Comparison of ENCODE assay signal across 7 cellular contexts in genomic region chr11:26541870-26542269, GRCh38. TPM values are rescaled to one million over a fixed set of nuclear protein-coding genes. Genes with fewer than 3 reads are reported as not detected.
"Had no signal": no experiment of that assay in that cellular context is flagged by ENCODE, and none has a peak within 500 bp of the region (broad histone marks: within the 10 kb centered on the region; RNA-seq: fewer than 3 reads in every experiment).

No MANE protein-coding gene starts in this region.

- ATAC-seq: GM23338, K562 had no signal

- H2AFZ ChIP-seq: GM23338 had no signal

- H3K4me1 Mint-ChIP-seq: GM23338 had no signal

- H3K4me3 ChIP-seq: GM23338, K562 had no signal

- H3K4me2 ChIP-seq: GM23338 had no signal

- H3K4me3 Mint-ChIP-seq: GM23338, H9 had no signal

- DNase-seq: H9, HCEC 1CT, IMR-90, KG1 had no signal

- H3K27ac Mint-ChIP-seq: GM23338, H9 had no signal

RNA-seq across cellular contexts. Expression of gene MUC15, which starts 30.2 kb away (rescaled TPM):
- total RNA-seq: GM23338, H1, H9, IMR-90 had no signal
- polyA plus RNA-seq: GM23338, H1, IMR-90 had no signal
